ENCODE assay signal across 1 cellular context in genomic region chr14:33950320-33951182, GRCh38.
TF ChIP-seq lines count a peak whose summit lies in the region.

Gene EGLN3 (minus strand): TSS chr14:33951074. CDS start chr14:33950752, 322 bp downstream.

TF ChIP-seq in HepG2, 621 proteins besides CTCF, POLR2A, EP300 and RAD21 (continued from another document and continues in another):
- TF ChIP-seq TBL1XR1 (IDR thresholded peaks at IDR 0.05; ENCODE audit: borderline replicate concordance, low read length, partially characterized antibody) (no peak), ZBED4 (CRISPR knock-in tag; IDR thresholded peaks at IDR 0.05; ENCODE audit: borderline replicate concordance) (peak; percentile 55; the same call in 1 of the 2 replicates), SNRNP70 (IDR thresholded peaks at IDR 0.05; ENCODE audit: low read depth, low read length) (no peak), PCBP1 (IDR thresholded peaks at IDR 0.05; ENCODE audit: borderline replicate concordance, low read depth, low read length) (no peak), CBX5 (CRISPR knock-in tag; IDR thresholded peaks at IDR 0.05; ENCODE audit: borderline replicate concordance) (peak; percentile 61), ELF4 (CRISPR knock-in tag; IDR thresholded peaks at IDR 0.05; ENCODE audit: borderline replicate concordance) (no peak; the same call in 1 of the 2 replicates), ZNF530 (CRISPR knock-in tag; IDR thresholded peaks at IDR 0.05; ENCODE audit: low read depth) (no peak), ZFP62 (CRISPR knock-in tag; IDR thresholded peaks at IDR 0.05) (no peak), FLYWCH1 (CRISPR knock-in tag; IDR thresholded peaks at IDR 0.05) (no peak), SMYD3 (CRISPR knock-in tag; IDR thresholded peaks at IDR 0.05) (no peak), BCLAF1 (IDR thresholded peaks at IDR 0.05) (no peak), AKNA (CRISPR knock-in tag; IDR thresholded peaks at IDR 0.05; ENCODE audit: borderline replicate concordance) (no peak), TEF (CRISPR knock-in tag; IDR thresholded peaks at IDR 0.05) (no peak), TSC22D2 (CRISPR knock-in tag; IDR thresholded peaks at IDR 0.05; ENCODE audit: borderline replicate concordance) (peak; percentile 53; the same call in 1 of the 2 replicates), ZNF646 (CRISPR knock-in tag; IDR thresholded peaks at IDR 0.05) (no peak), SIX1 (CRISPR knock-in tag; IDR thresholded peaks at IDR 0.05; ENCODE audit: borderline replicate concordance) (no peak), HCFC1 (IDR thresholded peaks at IDR 0.05; ENCODE audit: low read depth, low read length) (no peak), SNAI1 (CRISPR knock-in tag; IDR thresholded peaks at IDR 0.05; ENCODE audit: borderline replicate concordance) (peak; percentile 72; the same call in 1 of the 2 replicates), EZH2 (conservative IDR thresholded peaks at IDR 0.05; ENCODE audit: low read depth, low read length) (no peak), ZKSCAN5 (CRISPR knock-in tag; IDR thresholded peaks at IDR 0.05) (no peak), PATZ1 (CRISPR knock-in tag; IDR thresholded peaks at IDR 0.05) (no peak), GLMP (CRISPR knock-in tag; IDR thresholded peaks at IDR 0.05; ENCODE audit: borderline replicate concordance) (no peak), ZNF3 (CRISPR knock-in tag; IDR thresholded peaks at IDR 0.05) (no peak), ZNF720 (CRISPR knock-in tag; IDR thresholded peaks at IDR 0.05) (no peak), IRF2 (CRISPR knock-in tag; IDR thresholded peaks at IDR 0.05) (no peak), ELF3 (CRISPR knock-in tag; IDR thresholded peaks at IDR 0.05) (peak; percentile 82), ZNF10 (CRISPR knock-in tag; IDR thresholded peaks at IDR 0.05; ENCODE audit: borderline replicate concordance, low read depth) (no peak), ZZZ3 (CRISPR knock-in tag; IDR thresholded peaks at IDR 0.05; ENCODE audit: borderline replicate concordance) (no peak), NFYB (CRISPR knock-in tag; IDR thresholded peaks at IDR 0.05) (no peak; the same call in 1 of the 2 replicates), DMTF1 (CRISPR knock-in tag; IDR thresholded peaks at IDR 0.05) (no peak), FOSL2 (CRISPR knock-in tag; IDR thresholded peaks at IDR 0.05) (no peak)
